ENCODE assay signal across 1 cellular context in the genomic region with DNA sequence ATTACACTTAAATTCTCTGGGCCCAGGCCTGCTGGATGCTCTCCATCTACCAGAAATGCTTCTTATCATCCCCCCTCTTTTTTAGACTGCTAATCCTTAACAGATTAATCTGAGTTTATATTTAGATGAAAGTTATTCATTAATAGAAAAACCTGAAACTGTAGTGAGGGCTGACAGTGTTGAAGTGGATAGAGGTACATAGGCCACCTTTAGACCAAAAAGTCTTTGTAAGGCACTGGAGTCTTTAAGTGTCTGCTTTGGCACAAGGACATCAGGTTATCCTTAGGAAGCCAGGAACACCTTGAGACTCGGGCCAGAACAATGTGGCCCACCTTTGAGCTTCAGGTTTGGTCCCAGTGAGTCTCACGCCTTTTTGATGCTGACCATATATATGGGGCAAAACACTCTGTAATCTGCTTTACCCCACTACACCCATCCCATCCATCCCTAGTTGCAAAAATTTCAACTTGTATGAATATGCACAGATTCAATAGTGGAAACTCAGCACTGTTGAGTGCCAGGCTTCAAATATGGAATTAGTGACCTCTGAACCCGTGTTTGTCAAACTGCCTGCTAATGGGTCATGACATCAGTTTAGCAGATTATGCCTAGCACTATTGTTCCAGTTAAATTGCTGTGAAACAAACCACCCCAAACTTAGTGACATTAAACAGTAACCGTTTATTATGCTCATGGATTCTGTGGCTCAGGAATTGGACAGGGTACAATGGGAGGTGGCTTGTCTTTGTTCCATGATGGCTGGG.
TF ChIP-seq lines count a peak whose summit lies in the region.

No MANE protein-coding gene starts in this region.

TF ChIP-seq in HepG2, 621 proteins besides CTCF, POLR2A, EP300 and RAD21 (continued from another document):
- TF ChIP-seq HNF4A (CRISPR knock-in tag; IDR thresholded peaks at IDR 0.05): peak; percentile 36; the same call in 1 of the 2 replicates
